8 cellular contexts compared by ENCODE assay signal in genomic region chr10:92592761-92593552, GRCh38. TPM values are rescaled to one million over a fixed set of nuclear protein-coding genes. Genes with fewer than 3 reads are reported as not detected.
DNase-seq lines count a peak whose midpoint lies in the region; ATAC-seq and TF ChIP-seq lines count a peak whose summit lies in the region.

Gene KIF11, plus strand, starts transcription at chr10:92593130. Its CDS starts 246 bp downstream, at chr10:92593376.

- peak within 1 kb of the TSS; percentile 81 for H3K4me3 ChIP-seq in right cardiac atrium (ENCODE audit: low read length)
- H3K4me3 ChIP-seq in vagina = peak within 1 kb of the TSS; percentile 65 to 70

- under 1% methylated on average over 58 of the region's 58 CpGs for WGBS in right cardiac atrium

- no peaks in the 10 kb centered on the region for H3K27me3 ChIP-seq in right cardiac atrium (ENCODE audit: control insufficient read depth, insufficient read depth)
- no peaks in the 10 kb centered on the region for H3K27me3 ChIP-seq in vagina

- H3K9me3 ChIP-seq in right cardiac atrium (ENCODE audit: control insufficient read depth, low read length) = no peaks in the 10 kb centered on the region
- no peaks in the 10 kb centered on the region for H3K9me3 ChIP-seq in vagina

- TF ChIP-seq POLR2A in vagina (IDR thresholded peaks at IDR 0.05) = peak in 1 of 2 donors; percentile 84

- DNase-seq in NCI-H187 treated with DMSO at 0.1 percent for 48 hours (lab: John Stamatoyannopoulos, UW) (peak; percentile 86), anterior cingulate cortex (lab: John Stamatoyannopoulos, UW) (peak; percentile 69 to 99 (median 92)), right cardiac atrium (peak; percentile 98 to 100 (median 99)), pulmonary artery endothelial cell (ENCODE audit: low read depth, low spot score) (peak; percentile 88), vagina (ENCODE audit: extremely low spot score in 2 of 2) (peak; percentile 96 to 98)

- intact Hi-C loops in T-helper 2 cell treated with Interferon-gamma antibody and Interleukin-4, amounts not matched to agents 100 ng/mL and 5 ng/mL, for 36 hours (cut with micrococcal nuclease) = loop anchor here (2.0 to 10.0 kb wide), 6 partner anchors 254 to 1368 kb away; partner anchors contain the start of genes BTAF1, CEP55, CPEB3 and EXOC6
- intact Hi-C loops in right cardiac atrium (cut with DNase I) (no loop called here), vagina (cut with DNase I) (no loop called here)

- no peak for TF ChIP-seq CTCF in vagina (IDR thresholded peaks at IDR 0.05)

- H3K36me3 ChIP-seq in vagina = no peaks in the 10 kb centered on the region

- H3K4me1 ChIP-seq in right cardiac atrium (ENCODE audit: control insufficient read depth, insufficient read depth, low read length) (no peaks in the 10 kb centered on the region), vagina (peaks cover 10% of the 10 kb centered on the region)

- H3K27ac ChIP-seq in right cardiac atrium (ENCODE audit: low read length) = peak within 1 kb of the TSS; percentile 99
- H3K27ac ChIP-seq in vagina = peak within 1 kb of the TSS; percentile 84

- ATAC-seq in GM18498 (IDR thresholded peaks at IDR 0.05; ENCODE audit: unreplicated experiment) (peak; percentile 82), HG02938 (IDR thresholded peaks at IDR 0.05; ENCODE audit: unreplicated experiment) (peak; percentile 72), right cardiac atrium (peak; percentile 97)

RNA-seq across cellular contexts. Expression of gene KIF11, which starts in this region (rescaled TPM):
- total RNA-seq in T-helper 2 cell treated with Interferon-gamma antibody and Interleukin-4, amounts not matched to agents 100 ng/mL and 5 ng/mL, for 36 hours = 76.2 and 76.5 TPM in 2 replicates
- total RNA-seq in right cardiac atrium (1 to 10 TPM in 2 of 4 donors, under 1 TPM in 2; 0.31 to 1.7 (median 1.00) TPM), pulmonary artery endothelial cell (21.3 and 35.3 TPM in 2 replicates), vagina (3.4 TPM)
- 0.38 TPM for polyA plus RNA-seq in right cardiac atrium

Comparison
In these comparisons a context has a peak if more than half of its experiments do, and no peak if none do; other contexts are left out.
1. Peak in every context shown above with its lines: DNase-seq, ATAC-seq, H3K4me3 ChIP-seq and H3K27ac ChIP-seq.